ENCODE assay signal across 11 cellular contexts in genomic region chr21:45950740-45951515, GRCh38. TPM values are rescaled to one million over a fixed set of nuclear protein-coding genes. Genes with fewer than 3 reads are reported as not detected.
DNase-seq lines count a peak whose midpoint lies in the region; TF ChIP-seq lines count a peak whose summit lies in the region.
"Had no signal": no experiment of that assay in that cellular context is flagged by ENCODE, and none has a peak within 500 bp of the region (broad histone marks: within the 10 kb centered on the region; RNA-seq: fewer than 3 reads in every experiment).

No MANE protein-coding gene starts in this region.

- H3K4me3 ChIP-seq in cardiac fibroblast (replicated peaks in 1 of 2; ENCODE audit: low read depth in 2 of 2, low read length in 2 of 2): no peak overlapping the region
- no peak overlapping the region for H3K4me3 ChIP-seq in muscle layer of colon (ENCODE audit: low read depth in 1 of 2, low read length in 2 of 2)
- no peak overlapping the region for H3K4me3 ChIP-seq in lower leg skin (ENCODE audit: low read depth, poor library complexity, severe bottlenecking)

- no peak overlapping the region for H3K9ac ChIP-seq in muscle layer of colon (ENCODE audit: low read length)

- H3K36me3 Mint-ChIP-seq in activated CD4-positive, alpha-beta memory T cell treated with anti-CD3 and anti-CD28 coated beads, Interleukin-2, amount 10 ng/mL, durations not matched to agents 7 days and 5 days (ENCODE audit: low read depth): no peaks in the 10 kb centered on the region
- H3K36me3 Mint-ChIP-seq: CD8-positive, alpha-beta memory T cell had no signal

- peaks cover 36% of the 10 kb centered on the region for H3K4me1 ChIP-seq in muscle layer of colon (ENCODE audit: insufficient read depth, low read length)

- no peak overlapping the region for H3K27ac Mint-ChIP-seq in activated CD4-positive, alpha-beta memory T cell treated with anti-CD3 and anti-CD28 coated beads, Interleukin-2, amount 10 ng/mL, durations not matched to agents 7 days and 5 days

- intact Hi-C loops in lower leg skin (cut with DNase I; ENCODE audit: low total_unique reads): no loop called here

- TF ChIP-seq CTCF in cardiac fibroblast (IDR thresholded peaks at IDR 0.05; ENCODE audit: low read depth, low read length) (no peak), lower leg skin (IDR thresholded peaks at IDR 0.05) (no peak)

- H3K36me3 ChIP-seq in muscle layer of colon (ENCODE audit: insufficient read depth, low read length): no peaks in the 10 kb centered on the region

- CTCF ChIA-PET in activated CD4-positive, alpha-beta memory T cell treated with anti-CD3 and anti-CD28 coated beads, Interleukin-2, amount 10 ng/mL, durations not matched to agents 7 days and 5 days (lab: Charles Lee): no interaction called here

- DNase-seq in AG08395 (ENCODE audit: low spot score): peak; percentile 71
- DNase-seq in NCI-H1105 treated with DMSO at 0.1 percent for 48 hours (lab: John Stamatoyannopoulos, UW): peak; percentile 70
- DNase-seq in cardiac fibroblast (ENCODE audit: low read depth in 2 of 2): peak; percentile 45 to 81
- DNase-seq in NCI-H526 treated with DMSO at 0.1 percent for 48 hours (lab: John Stamatoyannopoulos, UW): no peak
- DNase-seq in activated CD4-positive, alpha-beta memory T cell treated with anti-CD3 and anti-CD28 coated beads, Interleukin-2, amount 10 ng/mL, durations not matched to agents 7 days and 5 days: no peak
- no peak for DNase-seq in stimulated activated CD4-positive, alpha-beta T cell treated with anti-CD3 and anti-CD28 coated beads, Interleukin-4, amount 100 ng/mL, for 4 hours
- DNase-seq in lower leg skin (ENCODE audit: low spot score in 2 of 2): no peak
- DNase-seq: CD8-positive, alpha-beta memory T cell; NCI-H1694 treated with DMSO at 0.1 percent for 48 hours had no signal

- no peaks in the 10 kb centered on the region for H3K4me1 Mint-ChIP-seq in activated CD4-positive, alpha-beta memory T cell treated with anti-CD3 and anti-CD28 coated beads, Interleukin-2, amount 10 ng/mL, durations not matched to agents 7 days and 5 days
- H3K4me1 Mint-ChIP-seq: CD8-positive, alpha-beta memory T cell had no signal

- no peaks in the 10 kb centered on the region for H3K27me3 ChIP-seq in muscle layer of colon (ENCODE audit: control insufficient read depth in 1 of 2, insufficient read depth in 2 of 2, low read length in 2 of 2)

- 22 to 36% methylated on average over 20 to 21 of the region's 21 CpGs for WGBS in lower leg skin, 2 donors

- no peaks in the 10 kb centered on the region for H3K9me3 Mint-ChIP-seq in activated CD4-positive, alpha-beta memory T cell treated with anti-CD3 and anti-CD28 coated beads, Interleukin-2, amount 10 ng/mL, durations not matched to agents 7 days and 5 days
- H3K9me3 Mint-ChIP-seq: CD8-positive, alpha-beta memory T cell had no signal

- peak overlapping the region; percentile 72 for H3K27ac ChIP-seq in muscle layer of colon (ENCODE audit: low read depth, low read length)
- H3K27ac ChIP-seq: epithelial cell of prostate had no signal

- no peak overlapping the region for H3K4me3 Mint-ChIP-seq in activated CD4-positive, alpha-beta memory T cell treated with anti-CD3 and anti-CD28 coated beads, Interleukin-2, amount 10 ng/mL, durations not matched to agents 7 days and 5 days
- H3K4me3 Mint-ChIP-seq: CD8-positive, alpha-beta memory T cell had no signal

- H3K27me3 Mint-ChIP-seq in activated CD4-positive, alpha-beta memory T cell treated with anti-CD3 and anti-CD28 coated beads, Interleukin-2, amount 10 ng/mL, durations not matched to agents 7 days and 5 days: peaks cover 4% of the 10 kb centered on the region

- TF ChIP-seq POLR2A in lower leg skin (IDR thresholded peaks at IDR 0.05): no peak

- POLR2A ChIA-PET in activated CD4-positive, alpha-beta memory T cell treated with anti-CD3 and anti-CD28 coated beads, Interleukin-2, amount 10 ng/mL, durations not matched to agents 7 days and 5 days (lab: Charles Lee): no interaction called here

- no peaks in the 10 kb centered on the region for H3K9me3 ChIP-seq in muscle layer of colon (ENCODE audit: low read length)

RNA-seq across cellular contexts. Expression of gene COL6A1, which starts 30.6 kb away (rescaled TPM):
- under 1 TPM; 0.08 to 0.33 TPM for total RNA-seq in activated CD4-positive, alpha-beta memory T cell treated with anti-CD3 and anti-CD28 coated beads, Interleukin-2, amount 10 ng/mL, durations not matched to agents 7 days and 5 days
- total RNA-seq in lower leg skin: 100 to 1,000 TPM in 3 of 4 donors, 10 to 100 TPM in 1; 94.9 to 265 (median 133) TPM

Comparison
In these comparisons a context has a peak if more than half of its experiments do, and no peak if none do; other contexts are left out.
1. DNase-seq: peak in AG08395 (single experiment), NCI-H1105 treated with DMSO at 0.1 percent for 48 hours (single experiment) and cardiac fibroblast (2 of 2); none in NCI-H526 treated with DMSO at 0.1 percent for 48 hours (single experiment), activated CD4-positive, alpha-beta memory T cell treated with anti-CD3 and anti-CD28 coated beads, Interleukin-2, amount 10 ng/mL, durations not matched to agents 7 days and 5 days (single experiment), stimulated activated CD4-positive, alpha-beta T cell treated with anti-CD3 and anti-CD28 coated beads, Interleukin-4, amount 100 ng/mL, for 4 hours (0 of 2) and lower leg skin (0 of 2).
2. RNA of gene COL6A1, which starts 30.6 kb away (total RNA-seq): 94.9 to 265 TPM in lower leg skin; 0.08 to 0.33 TPM in activated CD4-positive, alpha-beta memory T cell treated with anti-CD3 and anti-CD28 coated beads, Interleukin-2, amount 10 ng/mL, durations not matched to agents 7 days and 5 days; every median in the first group is over 10 times any median in the second.